2 cellular contexts compared by ENCODE assay signal in genomic region chr10:44316922-44317215, GRCh38.
TF ChIP-seq lines count a peak whose summit lies in the region.

No MANE protein-coding gene starts in this region.

TF ChIP-seq in GM23338, 12 proteins besides CTCF, POLR2A, EP300 and RAD21 (continued from another document):
- TF ChIP-seq ZNF462 (CRISPR knock-in tag; IDR thresholded peaks at IDR 0.05) (no peak), ETS1 (IDR thresholded peaks at IDR 0.05) (no peak), ZNF114 (CRISPR knock-in tag; IDR thresholded peaks at IDR 0.05) (no peak), EZH2 (IDR thresholded peaks at IDR 0.05; ENCODE audit: low read depth, unreplicated experiment) (no peak)

TF ChIP-seq in WTC11, 78 proteins besides CTCF, POLR2A, EP300 and RAD21 (continued from another document):
- TF ChIP-seq ZNF425 (CRISPR knock-in tag; conservative IDR thresholded peaks at IDR 0.05) (no peak), ZNF219 (CRISPR knock-in tag; IDR thresholded peaks at IDR 0.05; ENCODE audit: borderline replicate concordance) (no peak)
